Comparison of ENCODE assay signal across 25 cellular contexts in the genomic region with DNA sequence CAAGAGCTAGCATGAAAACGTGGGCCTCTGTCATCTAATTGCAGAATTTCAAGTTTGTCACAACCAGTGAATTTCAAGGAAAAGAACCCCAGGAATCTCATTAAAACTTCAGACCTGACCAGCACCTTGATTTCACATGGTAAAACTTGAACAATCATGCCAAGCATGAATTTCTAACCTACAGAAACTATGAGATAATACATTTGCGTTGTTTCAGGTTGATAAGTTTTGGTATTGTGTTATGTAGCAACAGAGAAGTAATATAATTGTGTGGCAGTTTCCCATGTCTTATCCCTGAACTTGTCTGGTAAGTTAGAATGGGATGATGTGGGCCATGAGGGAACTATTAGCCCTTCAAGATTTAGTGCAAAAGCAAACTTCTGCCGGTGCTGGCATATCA.
"Had no signal": no experiment of that assay in that cellular context is flagged by ENCODE, and none has a peak within 500 bp of the region (broad histone marks: within the 10 kb centered on the region; RNA-seq: fewer than 3 reads in every experiment).

No MANE protein-coding gene starts in this region.

- H3K36me3 ChIP-seq: thoracic aorta, upper lobe of left lung, vagina had no signal

- H3K27me3 Mint-ChIP-seq: activated CD4-positive, alpha-beta memory T cell treated with anti-CD3 and anti-CD28 coated beads, Interleukin-2, amount 10 ng/mL, durations not matched to agents 7 days and 5 days; activated CD4-positive, alpha-beta T cell treated with anti-CD3 and anti-CD28 coated beads, Interleukin-2, amount 10 ng/mL, durations not matched to agents 7 days and 5 days; activated naive CD4-positive, alpha-beta T cell treated with anti-CD3 and anti-CD28 coated beads, Interleukin-2, amount 50 U/mL, for 24 hours; activated naive CD8-positive, alpha-beta T cell treated with anti-CD3 and anti-CD28 coated beads, Interleukin-2, amount 50 U/mL, for 24 hours; activated T-helper 17 cell treated with anti-CD3 and anti-CD28 coated beads, Interleukin-2, amount 50 U/mL, for 72 hours; central memory CD8-positive, alpha-beta T cell; dendritic cell treated with granulocyte-macrophage colony-stimulating factor and Interleukin-4, amounts not matched to agents 40 ng/mL and 50 ng/mL, for 4 days; memory B cell; T-helper 17 cell had no signal

- H3K4me1 ChIP-seq: upper lobe of left lung had no signal

- H3K27ac Mint-ChIP-seq: activated CD4-positive, alpha-beta memory T cell treated with anti-CD3 and anti-CD28 coated beads, Interleukin-2, amount 10 ng/mL, durations not matched to agents 7 days and 5 days; activated CD4-positive, alpha-beta T cell treated with anti-CD3 and anti-CD28 coated beads, Interleukin-2, amount 10 ng/mL, durations not matched to agents 7 days and 5 days; activated naive CD4-positive, alpha-beta T cell treated with anti-CD3 and anti-CD28 coated beads, Interleukin-2, amount 50 U/mL, for 24 hours; activated naive CD8-positive, alpha-beta T cell treated with anti-CD3 and anti-CD28 coated beads, Interleukin-2, amount 50 U/mL, for 24 hours; activated T-helper 17 cell treated with anti-CD3 and anti-CD28 coated beads, Interleukin-2, amount 50 U/mL, for 72 hours; dendritic cell treated with granulocyte-macrophage colony-stimulating factor and Interleukin-4, amounts not matched to agents 40 ng/mL and 50 ng/mL, for 4 days; endodermal cell; memory B cell; natural killer cell; T-helper 17 cell had no signal

- H3K27me3 ChIP-seq: upper lobe of left lung, vagina had no signal

- H3K27ac ChIP-seq: thoracic aorta, upper lobe of left lung, vagina had no signal

- H3K4me3 ChIP-seq: thoracic aorta, upper lobe of left lung, vagina had no signal

- ATAC-seq: activated naive CD8-positive, alpha-beta T cell treated with anti-CD3 and anti-CD28 coated beads, Interleukin-2, amount 50 U/mL, for 24 hours; activated T-cell treated with anti-CD3 and anti-CD28 coated beads, Interleukin-2, amount 50 U/mL, for 4 hours; activated T-helper 17 cell treated with anti-CD3 and anti-CD28 coated beads, Interleukin-2, amount 50 U/mL, for 72 hours; natural killer cell; right cardiac atrium; stimulated activated naive CD8-positive, alpha-beta T cell treated with anti-CD3 and anti-CD28 coated beads, Interleukin-15, Interleukin-2, amounts not matched to agents 100 U/mL and 50 U/mL, for 24 hours; T-helper 17 cell had no signal

- H3K4me1 Mint-ChIP-seq: activated CD4-positive, alpha-beta memory T cell treated with anti-CD3 and anti-CD28 coated beads, Interleukin-2, amount 10 ng/mL, durations not matched to agents 7 days and 5 days; activated CD4-positive, alpha-beta T cell treated with anti-CD3 and anti-CD28 coated beads, Interleukin-2, amount 10 ng/mL, durations not matched to agents 7 days and 5 days; activated naive CD4-positive, alpha-beta T cell treated with anti-CD3 and anti-CD28 coated beads, Interleukin-2, amount 50 U/mL, for 24 hours; activated naive CD8-positive, alpha-beta T cell treated with anti-CD3 and anti-CD28 coated beads, Interleukin-2, amount 50 U/mL, for 24 hours; activated T-helper 17 cell treated with anti-CD3 and anti-CD28 coated beads, Interleukin-2, amount 50 U/mL, for 72 hours; central memory CD8-positive, alpha-beta T cell; memory B cell; natural killer cell; T-helper 17 cell had no signal

- H3K36me3 Mint-ChIP-seq: activated naive CD4-positive, alpha-beta T cell treated with anti-CD3 and anti-CD28 coated beads, Interleukin-2, amount 50 U/mL, for 24 hours; memory B cell had no signal

- H3K9me3 Mint-ChIP-seq: activated CD4-positive, alpha-beta memory T cell treated with anti-CD3 and anti-CD28 coated beads, Interleukin-2, amount 10 ng/mL, durations not matched to agents 7 days and 5 days; activated CD4-positive, alpha-beta T cell treated with anti-CD3 and anti-CD28 coated beads, Interleukin-2, amount 10 ng/mL, durations not matched to agents 7 days and 5 days; activated naive CD4-positive, alpha-beta T cell treated with anti-CD3 and anti-CD28 coated beads, Interleukin-2, amount 50 U/mL, for 24 hours; activated naive CD8-positive, alpha-beta T cell treated with anti-CD3 and anti-CD28 coated beads, Interleukin-2, amount 50 U/mL, for 24 hours; activated T-cell treated with anti-CD3 and anti-CD28 coated beads, Interleukin-2, amount 50 U/mL, for 4 hours; dendritic cell treated with granulocyte-macrophage colony-stimulating factor and Interleukin-4, amounts not matched to agents 40 ng/mL and 50 ng/mL, for 4 days; endodermal cell; memory B cell had no signal

- H3K4me3 Mint-ChIP-seq: activated CD4-positive, alpha-beta memory T cell treated with anti-CD3 and anti-CD28 coated beads, Interleukin-2, amount 10 ng/mL, durations not matched to agents 7 days and 5 days; activated CD4-positive, alpha-beta T cell treated with anti-CD3 and anti-CD28 coated beads, Interleukin-2, amount 10 ng/mL, durations not matched to agents 7 days and 5 days; activated naive CD4-positive, alpha-beta T cell treated with anti-CD3 and anti-CD28 coated beads, Interleukin-2, amount 50 U/mL, for 24 hours; activated naive CD8-positive, alpha-beta T cell treated with anti-CD3 and anti-CD28 coated beads, Interleukin-2, amount 50 U/mL, for 24 hours; activated T-cell treated with anti-CD3 and anti-CD28 coated beads, Interleukin-2, amount 50 U/mL, for 4 hours; activated T-helper 17 cell treated with anti-CD3 and anti-CD28 coated beads, Interleukin-2, amount 50 U/mL, for 72 hours; central memory CD8-positive, alpha-beta T cell; dendritic cell treated with granulocyte-macrophage colony-stimulating factor and Interleukin-4, amounts not matched to agents 40 ng/mL and 50 ng/mL, for 4 days; endodermal cell; memory B cell; natural killer cell; T-helper 17 cell had no signal

- DNase-seq: activated CD4-positive, alpha-beta memory T cell treated with anti-CD3 and anti-CD28 coated beads, Interleukin-2, amount 10 ng/mL, durations not matched to agents 7 days and 5 days; activated CD4-positive, alpha-beta T cell treated with anti-CD3 and anti-CD28 coated beads, Interleukin-2, amount 10 ng/mL, durations not matched to agents 7 days and 5 days; activated CD4-positive, CD25-positive, alpha-beta regulatory T cell treated with anti-CD3 and anti-CD28 coated beads, Interleukin-2, amount 50 U/mL, for 72 hours; activated gamma-delta T cell treated with Interleukin-2 at 50 U/mL for 16 hours; activated naive CD8-positive, alpha-beta T cell treated with anti-CD3 and anti-CD28 coated beads, Interleukin-2, amount 50 U/mL, for 24 hours; activated T-cell treated with anti-CD3 and anti-CD28 coated beads, Interleukin-2, amount 50 U/mL, for 4 hours; amygdala; endodermal cell; head of caudate nucleus; hippocampal formation; natural killer cell; posterior cingulate gyrus; right cardiac atrium; stimulated activated CD4-positive, alpha-beta T cell treated with anti-CD3 and anti-CD28 coated beads, Interleukin-2, amount 100 ng/mL, for 48 hours; stimulated activated naive CD8-positive, alpha-beta T cell treated with anti-CD3 and anti-CD28 coated beads, Interleukin-15, Interleukin-2, amounts not matched to agents 100 U/mL and 50 U/mL, for 24 hours; T-helper 17 cell; T1000; upper lobe of left lung had no signal
